In genomic region chr12:65937181-65937641, GRCh38 we compare ENCODE assay signal across 1 cellular context.
TF ChIP-seq lines count a peak whose summit lies in the region.

No MANE protein-coding gene starts in this region.

TF ChIP-seq in HepG2, 621 proteins besides CTCF, POLR2A, EP300 and RAD21 (continued from another document and continues in another):
- TF ChIP-seq ATF6 (CRISPR knock-in tag; conservative IDR thresholded peaks at IDR 0.05): no peak
- no peak for TF ChIP-seq ATF2 (CRISPR knock-in tag; IDR thresholded peaks at IDR 0.05)
- TF ChIP-seq ZNF589 (CRISPR knock-in tag; conservative IDR thresholded peaks at IDR 0.05): no peak
- TF ChIP-seq ZNF776 (CRISPR knock-in tag; IDR thresholded peaks at IDR 0.05): no peak
- peak; percentile 50; the same call in 1 of the 2 replicates for TF ChIP-seq PPARG (CRISPR knock-in tag; conservative IDR thresholded peaks at IDR 0.05)
- TF ChIP-seq MIER3 (CRISPR knock-in tag; IDR thresholded peaks at IDR 0.05; ENCODE audit: borderline replicate concordance): no peak
- TF ChIP-seq NR0B2 (CRISPR knock-in tag; IDR thresholded peaks at IDR 0.05): no peak
- no peak for TF ChIP-seq ZNF652 (CRISPR knock-in tag; IDR thresholded peaks at IDR 0.05; ENCODE audit: borderline replicate concordance, low read depth)
- no peak for TF ChIP-seq ARNT (IDR thresholded peaks at IDR 0.05)
- TF ChIP-seq ZNF282 (IDR thresholded peaks at IDR 0.05; ENCODE audit: partially characterized antibody): no peak
- TF ChIP-seq KDM4B (CRISPR knock-in tag; IDR thresholded peaks at IDR 0.05): no peak
- no peak for TF ChIP-seq ZBTB49 (CRISPR knock-in tag; IDR thresholded peaks at IDR 0.05; ENCODE audit: borderline replicate concordance)
- peak; percentile 20; the same call in 1 of the 2 replicates for TF ChIP-seq SP5 (CRISPR knock-in tag; IDR thresholded peaks at IDR 0.05; ENCODE audit: borderline replicate concordance, low read depth)
- no peak for TF ChIP-seq HNRNPK (IDR thresholded peaks at IDR 0.05; ENCODE audit: low read depth, low read length, poor library complexity, severe bottlenecking)
- TF ChIP-seq NFKB2 (CRISPR knock-in tag; IDR thresholded peaks at IDR 0.05; ENCODE audit: borderline replicate concordance): no peak
- TF ChIP-seq ZFX (CRISPR knock-in tag; IDR thresholded peaks at IDR 0.05; ENCODE audit: low read depth): no peak
- TF ChIP-seq ZNF124 (CRISPR knock-in tag; IDR thresholded peaks at IDR 0.05): no peak
- TF ChIP-seq FIP1L1 (IDR thresholded peaks at IDR 0.05; ENCODE audit: borderline replicate concordance, insufficient read depth, low read depth, low read length): no peak
- TF ChIP-seq DZIP1 (CRISPR knock-in tag; IDR thresholded peaks at IDR 0.05): no peak
- no peak for TF ChIP-seq ZNF121 (CRISPR knock-in tag; IDR thresholded peaks at IDR 0.05)
- no peak for TF ChIP-seq ELK4 (CRISPR knock-in tag; IDR thresholded peaks at IDR 0.05; ENCODE audit: borderline replicate concordance)
- TF ChIP-seq PCBP1 (IDR thresholded peaks at IDR 0.05; ENCODE audit: borderline replicate concordance, low read depth, low read length): no peak
- TF ChIP-seq LBX2 (CRISPR knock-in tag; IDR thresholded peaks at IDR 0.05; ENCODE audit: borderline replicate concordance): no peak
- TF ChIP-seq ZSCAN21 (CRISPR knock-in tag; IDR thresholded peaks at IDR 0.05; ENCODE audit: borderline replicate concordance): no peak
- no peak for TF ChIP-seq ZNF644 (CRISPR knock-in tag; IDR thresholded peaks at IDR 0.05; ENCODE audit: low read depth)
- no peak for TF ChIP-seq MAF1 (CRISPR knock-in tag; IDR thresholded peaks at IDR 0.05; ENCODE audit: borderline replicate concordance)
- TF ChIP-seq ZNF143 (CRISPR knock-in tag; IDR thresholded peaks at IDR 0.05): no peak
- TF ChIP-seq POGK (CRISPR knock-in tag; conservative IDR thresholded peaks at IDR 0.05): no peak
- no peak for TF ChIP-seq CERS6 (CRISPR knock-in tag; IDR thresholded peaks at IDR 0.05)
- TF ChIP-seq HOXA3 (CRISPR knock-in tag; IDR thresholded peaks at IDR 0.05): no peak
- TF ChIP-seq MAFG (CRISPR knock-in tag; IDR thresholded peaks at IDR 0.05): no peak
- no peak for TF ChIP-seq NFYB (CRISPR knock-in tag; IDR thresholded peaks at IDR 0.05)
- TF ChIP-seq ZBTB44 (CRISPR knock-in tag; IDR thresholded peaks at IDR 0.05): no peak
- TF ChIP-seq ZNF513 (CRISPR knock-in tag; conservative IDR thresholded peaks at IDR 0.05): no peak
- TF ChIP-seq HMGXB3 (CRISPR knock-in tag; IDR thresholded peaks at IDR 0.05; ENCODE audit: borderline replicate concordance): no peak
- TF ChIP-seq EEA1 (CRISPR knock-in tag; IDR thresholded peaks at IDR 0.05; ENCODE audit: borderline replicate concordance): no peak
